9 cellular contexts compared by ENCODE assay signal in genomic region chr5:159119842-159120241, GRCh38. TPM values are rescaled to one million over a fixed set of nuclear protein-coding genes. Genes with fewer than 3 reads are reported as not detected.
DNase-seq lines count a peak whose midpoint lies in the region; ATAC-seq lines count a peak whose summit lies in the region.
"Not testable (repeated sequence)": the region's sequence is repeated elsewhere in the genome, so short reads cannot be mapped to it uniquely, and the experiment has no call there.
"Had no signal": no experiment of that assay in that cellular context is flagged by ENCODE, and none has a peak within 500 bp of the region (broad histone marks: within the 10 kb centered on the region; RNA-seq: fewer than 3 reads in every experiment).

No MANE protein-coding gene starts in this region.

- H4K91ac ChIP-seq in mesenchymal stem cell (ENCODE audit: low read length): not testable (repeated sequence)

- H3K4ac ChIP-seq in mesenchymal stem cell (ENCODE audit: low read depth in 1 of 2, low read length in 2 of 2): not testable (repeated sequence)

- not testable (repeated sequence) for H3K27me3 ChIP-seq in BLaER1; GM23248 (replicated peaks; ENCODE audit: insufficient read depth); mesenchymal stem cell (ENCODE audit: control insufficient read depth in 1 of 2, insufficient read depth in 1 of 2, low read length in 2 of 2)

- not testable (repeated sequence) for ATAC-seq in activated CD4-positive, alpha-beta T cell treated with anti-CD3 and anti-CD28 coated beads for 36 hours; activated T-cell treated with anti-CD3 and anti-CD28 coated beads, Interleukin-2, amount 50 U/mL, for 72 hours (replicated peaks in 1 of 2); activated naive CD8-positive, alpha-beta T cell treated with anti-CD3 and anti-CD28 coated beads, Interleukin-2, amount 50 U/mL, for 24 hours; stimulated activated naive B cell treated with anti-CD40 and anti-IgM and Interleukin-4, amounts not matched to agents 10 μg/mL and 1 μg/mL and 100 μg/mL, for 72 hours (replicated peaks)

- H3K4me1 Mint-ChIP-seq in activated CD4-positive, alpha-beta T cell treated with anti-CD3 and anti-CD28 coated beads for 36 hours: peaks cover 22% of the 10 kb centered on the region
- peaks cover 27% of the 10 kb centered on the region for H3K4me1 Mint-ChIP-seq in activated T-cell treated with anti-CD3 and anti-CD28 coated beads, Interleukin-2, amount 50 U/mL, for 72 hours (ENCODE audit: low read depth)
- H3K4me1 Mint-ChIP-seq in activated naive CD8-positive, alpha-beta T cell treated with anti-CD3 and anti-CD28 coated beads, Interleukin-2, amount 50 U/mL, for 24 hours: peaks cover 24% of the 10 kb centered on the region
- peaks cover 8 to 10% of the 10 kb centered on the region in 2 donors for H3K4me1 Mint-ChIP-seq in stimulated activated naive B cell treated with anti-CD40 and anti-IgM and Interleukin-4, amounts not matched to agents 10 μg/mL and 1 μg/mL and 100 μg/mL, for 72 hours

- not testable (repeated sequence) for H3K14ac ChIP-seq in mesenchymal stem cell (ENCODE audit: low read length in 2 of 2)

- peak overlapping the region; percentile 42 for H3K4me3 Mint-ChIP-seq in activated CD4-positive, alpha-beta T cell treated with anti-CD3 and anti-CD28 coated beads for 36 hours
- H3K4me3 Mint-ChIP-seq in activated T-cell treated with anti-CD3 and anti-CD28 coated beads, Interleukin-2, amount 50 U/mL, for 72 hours: peak overlapping the region; percentile 57 to 80
- peak overlapping the region; percentile 71 for H3K4me3 Mint-ChIP-seq in activated naive CD8-positive, alpha-beta T cell treated with anti-CD3 and anti-CD28 coated beads, Interleukin-2, amount 50 U/mL, for 24 hours
- peak overlapping the region in 1 of 2 donors; percentile 50 for H3K4me3 Mint-ChIP-seq in stimulated activated naive B cell treated with anti-CD40 and anti-IgM and Interleukin-4, amounts not matched to agents 10 μg/mL and 1 μg/mL and 100 μg/mL, for 72 hours

- H3K9ac ChIP-seq in BLaER1, GM23248: not testable (repeated sequence)
- H3K9ac ChIP-seq in mesenchymal stem cell (ENCODE audit: low read length): peak overlapping the region; percentile 52

- not testable (repeated sequence) for H3K9me3 Mint-ChIP-seq in activated CD4-positive, alpha-beta T cell treated with anti-CD3 and anti-CD28 coated beads for 36 hours (ENCODE audit: low read depth); activated T-cell treated with anti-CD3 and anti-CD28 coated beads, Interleukin-2, amount 50 U/mL, for 72 hours; activated naive CD8-positive, alpha-beta T cell treated with anti-CD3 and anti-CD28 coated beads, Interleukin-2, amount 50 U/mL, for 24 hours; stimulated activated naive B cell treated with anti-CD40 and anti-IgM and Interleukin-4, amounts not matched to agents 10 μg/mL and 1 μg/mL and 100 μg/mL, for 72 hours

- H3K27me3 Mint-ChIP-seq in activated CD4-positive, alpha-beta T cell treated with anti-CD3 and anti-CD28 coated beads for 36 hours; activated T-cell treated with anti-CD3 and anti-CD28 coated beads, Interleukin-2, amount 50 U/mL, for 72 hours (ENCODE audit: low read depth); activated naive CD8-positive, alpha-beta T cell treated with anti-CD3 and anti-CD28 coated beads, Interleukin-2, amount 50 U/mL, for 24 hours; stimulated activated naive B cell treated with anti-CD40 and anti-IgM and Interleukin-4, amounts not matched to agents 10 μg/mL and 1 μg/mL and 100 μg/mL, for 72 hours: not testable (repeated sequence)

- peak overlapping the region; percentile 63 for H3K27ac ChIP-seq in BLaER1
- H3K27ac ChIP-seq in GM23248; mesenchymal stem cell (ENCODE audit: low read length, poor library complexity, severe bottlenecking): not testable (repeated sequence)

- POLR2A ChIA-PET in activated CD4-positive, alpha-beta T cell treated with anti-CD3 and anti-CD28 coated beads for 36 hours (lab: Charles Lee): interaction anchor here (0.6 kb wide), 1 partner anchor 198 kb away, joined by 3 read pairs; no protein-coding TSS in a partner anchor

- H2AK5ac ChIP-seq in mesenchymal stem cell (ENCODE audit: low read length, severe bottlenecking): not testable (repeated sequence)

- H3K79me1 ChIP-seq in mesenchymal stem cell (replicated peaks; ENCODE audit: low read length, poor library complexity, severe bottlenecking): not testable (repeated sequence)

- H3K18ac ChIP-seq in mesenchymal stem cell (ENCODE audit: low read depth in 1 of 2, low read length in 2 of 2): not testable (repeated sequence)

- not testable (repeated sequence) for H3K23ac ChIP-seq in mesenchymal stem cell (ENCODE audit: low read length in 2 of 2)

- H3K27ac Mint-ChIP-seq in activated CD4-positive, alpha-beta T cell treated with anti-CD3 and anti-CD28 coated beads for 36 hours: peak overlapping the region; percentile 95
- peak overlapping the region; percentile 87 for H3K27ac Mint-ChIP-seq in activated T-cell treated with anti-CD3 and anti-CD28 coated beads, Interleukin-2, amount 50 U/mL, for 72 hours
- H3K27ac Mint-ChIP-seq in activated naive CD8-positive, alpha-beta T cell treated with anti-CD3 and anti-CD28 coated beads, Interleukin-2, amount 50 U/mL, for 24 hours: not testable (repeated sequence)
- peak overlapping the region; percentile 60 for H3K27ac Mint-ChIP-seq in stimulated activated naive B cell treated with anti-CD40 and anti-IgM and Interleukin-4, amounts not matched to agents 10 μg/mL and 1 μg/mL and 100 μg/mL, for 72 hours

- H2BK120ac ChIP-seq in mesenchymal stem cell (ENCODE audit: low read depth, low read length): not testable (repeated sequence)

- WGBS in GM23248 (ENCODE audit: low coverage in 1 of 2, low lambda C conversion rate in 2 of 2, missing lambda C conversion rate in 2 of 2), 2 experiments: 71 to 72% methylated on average over 4 of the region's 4 CpGs
- WGBS in mesenchymal stem cell: 92% methylated on average over 3 of the region's 4 CpGs

- not testable (repeated sequence) for H2BK15ac ChIP-seq in mesenchymal stem cell (ENCODE audit: low read depth, poor library complexity, severe bottlenecking)

- H3K36me3 Mint-ChIP-seq in activated CD4-positive, alpha-beta T cell treated with anti-CD3 and anti-CD28 coated beads for 36 hours (ENCODE audit: low read depth); activated T-cell treated with anti-CD3 and anti-CD28 coated beads, Interleukin-2, amount 50 U/mL, for 72 hours (ENCODE audit: insufficient read depth in 2 of 2); activated naive CD8-positive, alpha-beta T cell treated with anti-CD3 and anti-CD28 coated beads, Interleukin-2, amount 50 U/mL, for 24 hours (ENCODE audit: low read depth); stimulated activated naive B cell treated with anti-CD40 and anti-IgM and Interleukin-4, amounts not matched to agents 10 μg/mL and 1 μg/mL and 100 μg/mL, for 72 hours: not testable (repeated sequence)

- peaks cover 18% of the 10 kb centered on the region for H3K9me3 ChIP-seq in BLaER1
- not testable (repeated sequence) for H3K9me3 ChIP-seq in GM23248 (ENCODE audit: low read depth); mesenchymal stem cell (ENCODE audit: control insufficient read depth, low read length)

- H4K20me1 ChIP-seq in BLaER1; GM23248 (ENCODE audit: insufficient read depth): not testable (repeated sequence)

- H3F3A ChIP-seq in GM23248 (ENCODE audit: insufficient read depth): not testable (repeated sequence)

- peak overlapping the region; percentile 68 for H3K4me2 ChIP-seq in BLaER1
- not testable (repeated sequence) for H3K4me2 ChIP-seq in GM23248 (ENCODE audit: unreplicated experiment); mesenchymal stem cell (ENCODE audit: low read length, poor library complexity, severe bottlenecking)

- CTCF ChIA-PET in activated CD4-positive, alpha-beta T cell treated with anti-CD3 and anti-CD28 coated beads for 36 hours (lab: Charles Lee): interaction anchor here (0.6 to 1.9 kb wide), 5 partner anchors 13 to 420 kb away, joined by 3 to 8 read pairs (median 3); no protein-coding TSS in a partner anchor

- H4K8ac ChIP-seq in mesenchymal stem cell (ENCODE audit: low read length): not testable (repeated sequence)

- not testable (repeated sequence) for H3K79me2 ChIP-seq in GM23248 (ENCODE audit: insufficient read depth)

- intact Hi-C loops in activated CD4-positive, alpha-beta T cell treated with anti-CD3 and anti-CD28 coated beads for 36 hours (cut with DNase I, micrococcal nuclease): not testable (repeated sequence)

- H2BK12ac ChIP-seq in mesenchymal stem cell (ENCODE audit: low read length in 2 of 2): not testable (repeated sequence)

- H3K36me3 ChIP-seq in BLaER1; GM23248 (ENCODE audit: low read depth); mesenchymal stem cell (ENCODE audit: control insufficient read depth in 1 of 2, insufficient read depth in 2 of 2, low read depth in 1 of 2, low read length in 2 of 2): not testable (repeated sequence)

- in situ Hi-C loops in GM23248 (cut with MboI): loop anchor here (25.0 kb wide), 1 partner anchor 1108 kb away; no protein-coding TSS in a partner anchor

- not testable (repeated sequence) for H2BK5ac ChIP-seq in mesenchymal stem cell (ENCODE audit: low read depth, low read length, poor library complexity, severe bottlenecking)

- H3K4me1 ChIP-seq in BLaER1: peaks cover 14% of the 10 kb centered on the region
- not testable (repeated sequence) for H3K4me1 ChIP-seq in GM23248 (ENCODE audit: insufficient read depth); mesenchymal stem cell (ENCODE audit: control insufficient read depth, insufficient read depth, low read depth, low read length)

- H3K9me2 ChIP-seq in GM23248 (ENCODE audit: insufficient read depth): not testable (repeated sequence)

- peak overlapping the region; percentile 16 for H2AFZ ChIP-seq in GM23248
- H2AFZ ChIP-seq in mesenchymal stem cell (ENCODE audit: low read depth, low read length): not testable (repeated sequence)

- DNase-seq in GM23248; activated CD4-positive, alpha-beta T cell treated with anti-CD3 and anti-CD28 coated beads for 36 hours; activated T-cell treated with anti-CD3 and anti-CD28 coated beads, Interleukin-2, amount 50 U/mL, for 72 hours; activated naive CD8-positive, alpha-beta T cell treated with anti-CD3 and anti-CD28 coated beads, Interleukin-2, amount 50 U/mL, for 24 hours; mesenchymal stem cell; stimulated activated naive B cell treated with anti-CD40 and anti-IgM and Interleukin-4, amounts not matched to agents 10 μg/mL and 1 μg/mL and 100 μg/mL, for 72 hours: not testable (repeated sequence)
- DNase-seq in OCI-M1 (lab: John Stamatoyannopoulos, UW): peak; percentile 60

- H3K4me3 ChIP-seq in BLaER1; GM23248; mesenchymal stem cell (ENCODE audit: insufficient read depth in 1 of 2, low read depth in 1 of 2, low read length in 2 of 2): not testable (repeated sequence)

RNA-seq across cellular contexts. Expression of gene EBF1, which starts 20.1 kb away (rescaled TPM):
- 9.7 and 16.7 TPM in 2 replicates for total RNA-seq in GM23248 (2014; rRNA removed; shearing (Covaris generic))
- polyA plus RNA-seq in GM23248 (2016; fragmentation: Nextera tagmentation; extraction: Ambion mirVana): 27.5 and 32.1 TPM in 2 replicates
- under 1 TPM in 1 of 2 experiments, not detected in 1; 0.12 TPM for total RNA-seq in activated CD4-positive, alpha-beta T cell treated with anti-CD3 and anti-CD28 coated beads for 36 hours
- 1 to 10 TPM; 1.3 to 1.4 TPM for total RNA-seq in activated T-cell treated with anti-CD3 and anti-CD28 coated beads, Interleukin-2, amount 50 U/mL, for 72 hours
- 2.7 TPM for polyA plus RNA-seq in mesenchymal stem cell (2013, experiment 1 of 2)
- polyA plus RNA-seq in mesenchymal stem cell (2013, experiment 2 of 2): 2.5 TPM
- total RNA-seq: HT-29 had no signal
